ENCODE assay signal across 11 cellular contexts in genomic region chr11:66420671-66421476, GRCh38. TPM values are rescaled to one million over a fixed set of nuclear protein-coding genes. Genes with fewer than 3 reads are reported as not detected.
DNase-seq lines count a peak whose midpoint lies in the region; ATAC-seq and TF ChIP-seq lines count a peak whose summit lies in the region.
"Had no signal": no experiment of that assay in that cellular context is flagged by ENCODE, and none has a peak within 500 bp of the region (broad histone marks: within the 10 kb centered on the region; RNA-seq: fewer than 3 reads in every experiment).

Gene NPAS4 (plus strand): TSS chr11:66421035. CDS start chr11:66421180, 145 bp downstream.

- H2AFZ ChIP-seq in neural progenitor cell (replicated peaks): no peak within 1 kb of the TSS

- peaks cover 13% of the 10 kb centered on the region for H3K4me1 Mint-ChIP-seq in central memory CD8-positive, alpha-beta T cell
- peaks cover 29% of the 10 kb centered on the region for H3K4me1 Mint-ChIP-seq in neural progenitor cell

- no peaks in the 10 kb centered on the region for H3K36me3 ChIP-seq in neural progenitor cell

- peaks cover 16% of the 10 kb centered on the region for H3K4me1 ChIP-seq in neural progenitor cell

- no peak within 1 kb of the TSS for H3K27ac ChIP-seq in neural progenitor cell
- H3K27ac ChIP-seq: 22Rv1, SJSA1 had no signal

- peak within 1 kb of the TSS; percentile 77 for H3K27ac Mint-ChIP-seq in central memory CD8-positive, alpha-beta T cell (ENCODE audit: low read depth)
- no peak within 1 kb of the TSS for H3K27ac Mint-ChIP-seq in neural progenitor cell
- H3K27ac Mint-ChIP-seq: nephron had no signal

- peaks cover 12% of the 10 kb centered on the region for H3K36me3 Mint-ChIP-seq in central memory CD8-positive, alpha-beta T cell (ENCODE audit: insufficient read depth)
- peaks cover 4% of the 10 kb centered on the region for H3K36me3 Mint-ChIP-seq in neural progenitor cell

- H3K4me2 ChIP-seq in neural progenitor cell: peak within 1 kb of the TSS; percentile 72

- DNase-seq in DMS 273 (lab: John Stamatoyannopoulos, UW; ENCODE audit: unreplicated experiment) (peak; percentile 18), DMS 273 treated with DMSO at 0.1 percent for 48 hours (lab: John Stamatoyannopoulos, UW) (no peak), NCI-H146 treated with DMSO at 0.1 percent for 48 hours (lab: John Stamatoyannopoulos, UW; ENCODE audit: unreplicated experiment) (peak; percentile 64), neural progenitor cell (ENCODE audit: low spot score) (peak; percentile 49)
- DNase-seq in central memory CD8-positive, alpha-beta T cell (ENCODE audit: low spot score in 2 of 2): no peak

- H3K9ac ChIP-seq in neural progenitor cell: no peak within 1 kb of the TSS

- no peak for ATAC-seq in central memory CD8-positive, alpha-beta T cell (replicated peaks; ENCODE audit: extremely low read depth, poor library complexity, severe bottlenecking)
- no peak for ATAC-seq in HG03139 (IDR thresholded peaks at IDR 0.05; ENCODE audit: unreplicated experiment)
- ATAC-seq in HG02884 (IDR thresholded peaks at IDR 0.05; ENCODE audit: unreplicated experiment): no peak
- no peak for ATAC-seq in HG03175 (IDR thresholded peaks at IDR 0.05; ENCODE audit: unreplicated experiment)

- H3K27me3 Mint-ChIP-seq in central memory CD8-positive, alpha-beta T cell: peaks cover 38% of the 10 kb centered on the region
- peaks cover 41% of the 10 kb centered on the region for H3K27me3 Mint-ChIP-seq in neural progenitor cell (ENCODE audit: insufficient read depth, low read depth)

- peak within 1 kb of the TSS; percentile 31 for H3K4me3 ChIP-seq in neural progenitor cell
- H3K4me3 ChIP-seq: SJSA1 had no signal

- H3K9me3 Mint-ChIP-seq in central memory CD8-positive, alpha-beta T cell: peaks cover 11% of the 10 kb centered on the region
- no peaks in the 10 kb centered on the region for H3K9me3 Mint-ChIP-seq in neural progenitor cell

- no peak for TF ChIP-seq CTCF in neural progenitor cell (IDR thresholded peaks at IDR 0.05)

- no peak within 1 kb of the TSS for H3K4me3 Mint-ChIP-seq in central memory CD8-positive, alpha-beta T cell
- H3K4me3 Mint-ChIP-seq in neural progenitor cell: peak within 1 kb of the TSS; percentile 41
- H3K4me3 Mint-ChIP-seq: nephron had no signal

- H3K9me3 ChIP-seq in neural progenitor cell (ENCODE audit: low read depth): no peaks in the 10 kb centered on the region

- peaks cover 37% of the 10 kb centered on the region for H3K27me3 ChIP-seq in neural progenitor cell
- H3K27me3 ChIP-seq: SJSA1 had no signal

- peaks cover 56% of the 10 kb centered on the region for H4K20me1 ChIP-seq in neural progenitor cell (ENCODE audit: low read depth)

- peaks cover 9% of the 10 kb centered on the region for H3F3A ChIP-seq in neural progenitor cell (ENCODE audit: low read depth)

- H3K79me2 ChIP-seq in neural progenitor cell (ENCODE audit: low read depth): no peaks in the 10 kb centered on the region

RNA-seq across cellular contexts. Expression of gene NPAS4, which starts in this region (rescaled TPM):
- total RNA-seq in neural progenitor cell (ENCODE audit: low replicate concordance): 0.65 TPM in 1 of 2 replicates, not detected in the other

Comparison
In these comparisons a context has a peak if more than half of its experiments do, and no peak if none do; other contexts are left out.
1. DNase-seq: peak in DMS 273 (single experiment) and NCI-H146 treated with DMSO at 0.1 percent for 48 hours (single experiment); none in DMS 273 treated with DMSO at 0.1 percent for 48 hours (single experiment) and central memory CD8-positive, alpha-beta T cell (0 of 2).
2. Peak in DNase-seq, H3K4me3 ChIP-seq and H3K4me2 ChIP-seq in neural progenitor cell; RNA of the gene not detected or under 1 TPM.